Comparison of ENCODE assay signal across 8 cellular contexts in the genomic region with DNA sequence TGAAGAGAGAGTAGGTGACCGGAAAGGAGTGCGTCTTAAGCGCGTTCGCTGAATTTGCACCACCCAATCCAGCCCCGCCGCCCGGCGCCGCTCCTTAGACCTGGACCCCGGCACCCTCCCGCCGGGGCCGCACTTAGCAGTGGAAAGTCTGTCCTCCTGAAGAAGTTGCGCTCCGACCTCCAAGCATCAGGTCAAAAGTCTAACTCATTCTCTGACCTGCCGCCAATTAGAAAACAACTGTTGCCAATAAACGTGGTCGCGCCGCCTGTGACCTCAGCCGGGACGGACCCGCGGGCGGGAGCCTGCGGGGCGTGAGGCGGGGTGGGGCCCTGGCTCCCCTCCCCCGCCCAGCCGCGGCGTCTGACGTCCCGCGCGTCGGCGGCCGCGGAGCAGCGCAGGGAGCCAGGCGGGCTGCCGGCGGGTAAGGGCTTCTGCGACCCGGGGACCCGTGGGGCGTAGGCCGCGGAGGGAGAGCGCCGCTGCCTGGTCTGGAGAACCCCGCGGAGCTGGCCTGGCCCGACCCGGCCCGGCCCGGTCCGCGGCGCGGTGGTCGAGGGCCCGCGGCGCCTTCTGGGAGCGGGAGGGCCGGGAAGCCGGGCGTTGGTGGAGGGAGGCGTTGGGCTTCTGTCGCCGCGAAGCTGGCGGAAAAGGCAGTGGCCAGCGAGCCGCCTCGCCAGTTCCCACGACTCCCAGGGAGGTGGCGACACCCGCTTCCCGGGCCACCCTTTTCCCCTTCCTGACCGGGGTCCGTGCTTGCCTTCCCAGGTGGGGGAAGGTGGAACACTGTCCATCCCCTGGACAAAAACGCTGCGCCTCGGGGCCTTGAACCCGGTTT. TPM values are rescaled to one million over a fixed set of nuclear protein-coding genes. Genes with fewer than 3 reads are reported as not detected.
DNase-seq lines count a peak whose midpoint lies in the region; ATAC-seq, FAIRE-seq and TF ChIP-seq lines count a peak whose summit lies in the region.

A gene with protein sequence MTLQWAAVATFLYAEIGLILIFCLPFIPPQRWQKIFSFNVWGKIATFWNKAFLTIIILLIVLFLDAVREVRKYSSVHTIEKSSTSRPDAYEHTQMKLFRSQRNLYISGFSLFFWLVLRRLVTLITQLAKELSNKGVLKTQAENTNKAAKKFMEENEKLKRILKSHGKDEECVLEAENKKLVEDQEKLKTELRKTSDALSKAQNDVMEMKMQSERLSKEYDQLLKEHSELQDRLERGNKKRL (plus strand): TSS at position 366 of the 835 bp plus-strand sequence. CDS start 527 bp downstream, outside the sequence.

- ATAC-seq in GM21390 (IDR thresholded peaks at IDR 0.05; ENCODE audit: unreplicated experiment), result peak; percentile 87
- ATAC-seq in naive thymus-derived CD4-positive, alpha-beta T cell, result peak; percentile 98

- peak within 1 kb of the TSS; percentile 90 for H3K4me3 ChIP-seq in HUES6 (ENCODE audit: low read depth, low read length)
- H3K4me3 ChIP-seq in fibroblast of lung (replicated peaks in 1 of 4; ENCODE audit: control extremely low read depth in 1 of 4, insufficient read depth in 1 of 4, low read depth in 3 of 4, low read length in 4 of 4), result peak within 1 kb of the TSS; percentile 86 to 93 (median 90)
- peak within 1 kb of the TSS; percentile 97 for H3K4me3 ChIP-seq in naive thymus-derived CD4-positive, alpha-beta T cell (ENCODE audit: low read length)

- no peaks in the 10 kb centered on the region for H3K9me3 ChIP-seq in HUES6 (ENCODE audit: control insufficient read depth, insufficient read depth, low read depth, low read length)
- no peaks in the 10 kb centered on the region for H3K9me3 ChIP-seq in fibroblast of lung (ENCODE audit: control insufficient read depth, insufficient read depth, low read depth, low read length)
- H3K9me3 ChIP-seq in naive thymus-derived CD4-positive, alpha-beta T cell (ENCODE audit: control insufficient read depth in 2 of 3, low read length in 3 of 3), result no peaks in the 10 kb centered on the region

- intact Hi-C loops in naive thymus-derived CD4-positive, alpha-beta T cell (cut with micrococcal nuclease), result loop anchor here (1.0 kb wide), 6 partner anchors 16 to 411 kb away; a partner anchor contains a TSS

- peaks cover 24% of the 10 kb centered on the region for H3K79me2 ChIP-seq in fibroblast of lung (ENCODE audit: control insufficient read depth, insufficient read depth, low read length)

- H2AFZ ChIP-seq in fibroblast of lung (ENCODE audit: low read length), result peak within 1 kb of the TSS; percentile 97

- peak within 1 kb of the TSS; percentile 8; the same call in 1 of the 2 replicates for H3K27ac ChIP-seq in HUES6 (ENCODE audit: low read depth, low read length)
- peak within 1 kb of the TSS; percentile 88 for H3K27ac ChIP-seq in fibroblast of lung (ENCODE audit: insufficient read depth, low read length)
- peak within 1 kb of the TSS; percentile 72 for H3K27ac ChIP-seq in naive thymus-derived CD4-positive, alpha-beta T cell (ENCODE audit: low read depth, low read length)

- H3K4me3 Mint-ChIP-seq in naive thymus-derived CD4-positive, alpha-beta T cell, result peak within 1 kb of the TSS; percentile 83 to 94 (median 90)

- peak within 1 kb of the TSS; percentile 91 for H3K4me2 ChIP-seq in fibroblast of lung (ENCODE audit: extremely low read depth, insufficient read depth, low read length)

- no peaks in the 10 kb centered on the region for H3K9me3 Mint-ChIP-seq in naive thymus-derived CD4-positive, alpha-beta T cell

- H3K4me1 Mint-ChIP-seq in naive thymus-derived CD4-positive, alpha-beta T cell, result peaks cover 6 to 34% (median 25%) of the 10 kb centered on the region in 7 donors

- no peaks in the 10 kb centered on the region for H4K20me1 ChIP-seq in fibroblast of lung (ENCODE audit: control insufficient read depth, extremely low read depth, insufficient read depth, low read length)

- DNase-seq in DMS53 (lab: John Stamatoyannopoulos, UW) (peak; percentile 90), RCC 7860 (ENCODE audit: low spot score) (peak; percentile 64), fibroblast of lung (ENCODE audit: low read depth in 2 of 2) (peak; percentile 47 to 61)
- DNase-seq in activated T-helper 1 cell treated with anti-CD3 and anti-CD28 coated beads, Interleukin-2, amount 50 U/mL, for 16 hours (ENCODE audit: low read depth in 1 of 2, low spot score in 1 of 2), result peak; percentile 24 to 58
- peak; percentile 50 to 83 (median 65) for DNase-seq in naive thymus-derived CD4-positive, alpha-beta T cell
- peak in 5 of 6 experiments; percentile 29 to 61 (median 52) for DNase-seq in stimulated activated naive CD4-positive, alpha-beta T cell (lab: John Stamatoyannopoulos, UW)

- CTCF ChIA-PET in naive thymus-derived CD4-positive, alpha-beta T cell (lab: Charles Lee), result no interaction called here

- no peak for TF ChIP-seq CTCF in fibroblast of lung (conservative IDR thresholded peaks at IDR 0.05 in 1 of 2, IDR thresholded peaks at IDR 0.05 in 1 of 2; ENCODE audit: low read depth in 1 of 2, low read length in 2 of 2)

- POLR2A ChIA-PET in naive thymus-derived CD4-positive, alpha-beta T cell (lab: Charles Lee), result interaction anchor here (1.9 kb wide), 1 partner anchor 16 kb away, joined by 15 read pairs; a partner anchor contains a TSS

- H3K36me3 Mint-ChIP-seq in naive thymus-derived CD4-positive, alpha-beta T cell, result peaks cover 0 to 13% (median 9%) of the 10 kb centered on the region in 5 donors

- H3K36me3 ChIP-seq in HUES6 (ENCODE audit: control insufficient read depth, insufficient read depth, low read length), result peaks cover 24% of the 10 kb centered on the region
- H3K36me3 ChIP-seq in fibroblast of lung (ENCODE audit: control insufficient read depth, insufficient read depth, low read length), result peaks cover 2% of the 10 kb centered on the region
- H3K36me3 ChIP-seq in naive thymus-derived CD4-positive, alpha-beta T cell (ENCODE audit: control insufficient read depth in 2 of 3, insufficient read depth in 3 of 3, low read length in 3 of 3), result no peaks in the 10 kb centered on the region

- no peak for FAIRE-seq in RCC 7860 (lab: Jason Lieb, UNC)

- H3K4me1 ChIP-seq in HUES6 (ENCODE audit: control insufficient read depth, insufficient read depth, low read length), result no peaks in the 10 kb centered on the region
- H3K4me1 ChIP-seq in fibroblast of lung (ENCODE audit: control insufficient read depth, extremely low read depth, insufficient read depth, low read length), result no peaks in the 10 kb centered on the region
- peaks cover 4 to 8% of the 10 kb centered on the region in 2 donors for H3K4me1 ChIP-seq in naive thymus-derived CD4-positive, alpha-beta T cell (ENCODE audit: control insufficient read depth in 2 of 2, insufficient read depth in 2 of 2, low read length in 2 of 2)

- no peaks in the 10 kb centered on the region for H3K27me3 Mint-ChIP-seq in naive thymus-derived CD4-positive, alpha-beta T cell

- peak within 1 kb of the TSS; percentile 43 to 93 (median 87) for H3K27ac Mint-ChIP-seq in naive thymus-derived CD4-positive, alpha-beta T cell

- H3K9ac ChIP-seq in HUES6 (ENCODE audit: low read length), result peak within 1 kb of the TSS; percentile 76
- H3K9ac ChIP-seq in fibroblast of lung (ENCODE audit: insufficient read depth, low read length), result peak within 1 kb of the TSS; percentile 90

- H3K27me3 ChIP-seq in HUES6 (ENCODE audit: control insufficient read depth, insufficient read depth, low read length), result no peaks in the 10 kb centered on the region
- no peaks in the 10 kb centered on the region for H3K27me3 ChIP-seq in fibroblast of lung (ENCODE audit: control insufficient read depth, insufficient read depth, low read length)
- no peaks in the 10 kb centered on the region for H3K27me3 ChIP-seq in naive thymus-derived CD4-positive, alpha-beta T cell (ENCODE audit: control insufficient read depth in 2 of 2, insufficient read depth in 2 of 2, low read length in 2 of 2)

RNA-seq across cellular contexts. Expression of the gene that starts here (rescaled TPM):
- 40.8 and 64.7 TPM in 2 replicates for total RNA-seq in fibroblast of lung
- polyA plus RNA-seq in fibroblast of lung, result 68.5 and 79.7 TPM in 2 replicates
- polyA plus RNA-seq in fibroblast of lung (2012), result 54.0 and 72.0 TPM in 2 replicates
- polyA minus RNA-seq in fibroblast of lung (ENCODE audit: low replicate concordance), result 2.7 and 5.1 TPM in 2 replicates
- total RNA-seq in naive thymus-derived CD4-positive, alpha-beta T cell, result 10 to 100 TPM; 10.5 to 38.7 (median 14.4) TPM
- polyA plus RNA-seq in naive thymus-derived CD4-positive, alpha-beta T cell, result 10 to 100 TPM; 32.5 to 35.4 TPM

Comparison
In these comparisons a context has a peak if more than half of its experiments do, and no peak if none do; other contexts are left out.
1. Peak in every context shown above with its lines: DNase-seq, ATAC-seq, H3K4me3 ChIP-seq and H3K27ac ChIP-seq.
2. H3K27ac ChIP-seq: peak in every context shown above with its lines; median percentile 88 in fibroblast of lung; 72 in naive thymus-derived CD4-positive, alpha-beta T cell; 8 in HUES6.